15 cellular contexts compared by ENCODE assay signal in the genomic region with DNA sequence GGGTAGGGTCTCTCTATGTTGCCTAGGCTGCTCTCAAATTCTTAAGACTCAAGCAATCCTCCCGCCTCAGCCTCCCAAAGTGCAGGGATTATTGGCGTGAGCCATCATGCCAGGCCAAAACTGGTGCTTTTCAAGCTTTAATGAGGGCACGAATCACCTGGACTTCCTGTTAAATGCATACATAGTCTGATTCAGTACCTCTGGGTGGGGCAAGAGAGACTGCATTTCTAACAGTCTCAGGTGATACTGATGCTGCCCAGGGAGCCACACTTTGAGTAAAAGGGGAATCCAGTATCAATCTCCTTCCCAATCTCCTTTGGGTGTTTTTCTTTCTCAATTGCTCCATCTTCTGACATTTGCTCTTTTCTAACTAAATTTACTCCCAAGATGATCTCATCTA.
"Had no signal": no experiment of that assay in that cellular context is flagged by ENCODE, and none has a peak within 500 bp of the region (broad histone marks: within the 10 kb centered on the region; RNA-seq: fewer than 3 reads in every experiment).

No MANE protein-coding gene starts in this region.

- H3K27ac Mint-ChIP-seq: activated CD4-positive, alpha-beta memory T cell treated with anti-CD3 and anti-CD28 coated beads for 36 hours; activated naive CD8-positive, alpha-beta T cell treated with anti-CD3 and anti-CD28 coated beads, Interleukin-2, amount 10 ng/mL, durations not matched to agents 7 days and 5 days; activated T-cell treated with anti-CD3 and anti-CD28 coated beads, Interleukin-2, amount 50 U/mL, for 72 hours; T-helper 1 cell treated with Interleukin-12 subunit alpha and Interleukin-12 subunit beta and Interleukin-4 antibody, amounts not matched to agents 30 μg/mL and 1 μg/mL, for 36 hours had no signal

- H3K27me3 Mint-ChIP-seq: activated CD4-positive, alpha-beta memory T cell treated with anti-CD3 and anti-CD28 coated beads for 36 hours had no signal

- FAIRE-seq: urothelium cell line had no signal

- H3K9me3 Mint-ChIP-seq: activated CD4-positive, alpha-beta memory T cell treated with anti-CD3 and anti-CD28 coated beads for 36 hours; activated naive CD8-positive, alpha-beta T cell treated with anti-CD3 and anti-CD28 coated beads, Interleukin-2, amount 10 ng/mL, durations not matched to agents 7 days and 5 days; activated T-cell treated with anti-CD3 and anti-CD28 coated beads, Interleukin-2, amount 50 U/mL, for 72 hours; T-helper 1 cell treated with Interleukin-12 subunit alpha and Interleukin-12 subunit beta and Interleukin-4 antibody, amounts not matched to agents 30 μg/mL and 1 μg/mL, for 36 hours had no signal

- H3K36me3 Mint-ChIP-seq: activated CD4-positive, alpha-beta memory T cell treated with anti-CD3 and anti-CD28 coated beads for 36 hours; activated naive CD8-positive, alpha-beta T cell treated with anti-CD3 and anti-CD28 coated beads, Interleukin-2, amount 10 ng/mL, durations not matched to agents 7 days and 5 days had no signal

- DNase-seq: activated CD4-positive, alpha-beta memory T cell treated with anti-CD3 and anti-CD28 coated beads for 36 hours; activated CD4-positive, CD25-positive, alpha-beta regulatory T cell treated with anti-CD3 and anti-CD28 coated beads, Interleukin-2, amount 50 U/mL, for 72 hours; activated gamma-delta T cell treated with Interleukin-2 at 50 U/mL for 16 hours; activated naive CD8-positive, alpha-beta T cell treated with anti-CD3 and anti-CD28 coated beads, Interleukin-2, amount 10 ng/mL, durations not matched to agents 7 days and 5 days; activated T-cell treated with anti-CD3 and anti-CD28 coated beads, Interleukin-2, amount 50 U/mL, for 72 hours; anterior cingulate cortex; esophagus squamous epithelium; foreskin fibroblast; head of caudate nucleus; left ventricle myocardium inferior; mesenchymal stem cell; retina had no signal

- H3K4me3 ChIP-seq: esophagus squamous epithelium, left ventricle myocardium inferior, smooth muscle cell had no signal

- H3K4me1 Mint-ChIP-seq: activated naive CD8-positive, alpha-beta T cell treated with anti-CD3 and anti-CD28 coated beads, Interleukin-2, amount 10 ng/mL, durations not matched to agents 7 days and 5 days had no signal

- H3K4me3 Mint-ChIP-seq: activated CD4-positive, alpha-beta memory T cell treated with anti-CD3 and anti-CD28 coated beads for 36 hours; activated naive CD8-positive, alpha-beta T cell treated with anti-CD3 and anti-CD28 coated beads, Interleukin-2, amount 10 ng/mL, durations not matched to agents 7 days and 5 days; activated T-cell treated with anti-CD3 and anti-CD28 coated beads, Interleukin-2, amount 50 U/mL, for 72 hours; T-helper 1 cell treated with Interleukin-12 subunit alpha and Interleukin-12 subunit beta and Interleukin-4 antibody, amounts not matched to agents 30 μg/mL and 1 μg/mL, for 36 hours had no signal
